Comparison of ENCODE assay signal across 17 cellular contexts in genomic region chr9:89813482-89813881, GRCh38.
A peak's percentile ranks its signal among the peaks of the same experiment; 100 is the strongest.
DNase-seq lines count a peak whose midpoint lies in the region; ATAC-seq, FAIRE-seq and TF ChIP-seq lines count a peak whose summit lies in the region.
"Had no signal": no experiment of that assay in that cellular context is flagged by ENCODE, and none has a peak within 500 bp of the region (broad histone marks: within the 10 kb centered on the region; RNA-seq: fewer than 3 reads in every experiment).

No MANE protein-coding gene starts in this region.

- no peaks in the 10 kb centered on the region for H4K20me1 ChIP-seq in H1 (replicated peaks in 1 of 2; ENCODE audit: control insufficient read depth in 1 of 2, insufficient read depth in 2 of 2, low read length in 2 of 2)

- H4K5ac ChIP-seq in H1 (ENCODE audit: insufficient read length, low read depth, low read length): no peak overlapping the region

- H3K36me3 Mint-ChIP-seq in osteocyte (ENCODE audit: unreplicated experiment): no peaks in the 10 kb centered on the region
- H3K36me3 Mint-ChIP-seq: CD14-positive monocyte; CD8-positive, alpha-beta T cell had no signal

- no peak overlapping the region for H3K18ac ChIP-seq in H1 (ENCODE audit: extremely low read depth, low read length)

- H3K4ac ChIP-seq in H1 (replicated peaks; ENCODE audit: insufficient read length, low read depth, low read length): no peak overlapping the region

- CTCF ChIA-PET in H1 (lab: Charles Lee; ENCODE audit: partially characterized antibody): interaction anchor here (1.5 to 2.2 kb wide), 2 partner anchors 13 to 210 kb away, joined by 5 read pairs; no protein-coding TSS in a partner anchor
- CTCF ChIA-PET in RWPE1 (lab: Yijun Ruan, JAX): interaction anchor here (0.6 to 1.5 kb wide), 2 partner anchors 138 to 284 kb away, joined by 3 to 6 read pairs; no protein-coding TSS in a partner anchor

- no peak overlapping the region for H2BK20ac ChIP-seq in H1 (ENCODE audit: low read length)

- POLR2A ChIA-PET in H1 (lab: Charles Lee; ENCODE audit: partially characterized antibody) (no interaction called here), RWPE1 (lab: Yijun Ruan, JAX; ENCODE audit: low non-redundant PET) (no interaction called here)

- TF ChIP-seq RAD21 in H1 (IDR thresholded peaks at IDR 0.05 in 1 of 2, conservative IDR thresholded peaks at IDR 0.05 in 1 of 2; ENCODE audit: low read depth in 2 of 2, low read length in 2 of 2): no peak

- H3K9me3 ChIP-seq in right atrium auricular region (no peaks in the 10 kb centered on the region), H1 (ENCODE audit: insufficient read depth in 2 of 2, low read depth in 1 of 2, low read length in 1 of 2) (no peaks in the 10 kb centered on the region), vagina (no peaks in the 10 kb centered on the region)
- H3K9me3 ChIP-seq: A549 had no signal

- H2AFZ ChIP-seq in H1 (ENCODE audit: low read length): no peak overlapping the region

- no peak overlapping the region for H2BK12ac ChIP-seq in H1 (ENCODE audit: low read depth, low read length)

- no peak overlapping the region for H3K9ac ChIP-seq in H1 (replicated peaks in 1 of 4; ENCODE audit: extremely low read depth in 1 of 4, low read depth in 3 of 4, low read length in 3 of 4)

- TF ChIP-seq EP300 in H1 (IDR thresholded peaks at IDR 0.05; ENCODE audit: borderline replicate concordance in 1 of 2, low read depth in 2 of 2, low read length in 2 of 2): no peak

- H3K9me3 Mint-ChIP-seq in osteocyte (ENCODE audit: unreplicated experiment): no peaks in the 10 kb centered on the region
- H3K9me3 Mint-ChIP-seq: CD8-positive, alpha-beta T cell had no signal

- no peak overlapping the region for H2BK15ac ChIP-seq in H1 (ENCODE audit: low read length)

- no peak overlapping the region for H4K8ac ChIP-seq in H1 (ENCODE audit: extremely low read depth, insufficient read depth, low read length)

- H2AK5ac ChIP-seq in H1 (ENCODE audit: low read depth, low read length): 0 out of 2 replicates have a peak overlapping the region, but pooled peaks have one; percentile 39

- no peak overlapping the region for H2BK120ac ChIP-seq in H1 (replicated peaks; ENCODE audit: low read depth, low read length)

- ATAC-seq in left ventricle myocardium superior (no peak), GM21717 (IDR thresholded peaks at IDR 0.05; ENCODE audit: unreplicated experiment) (no peak), HG03196 (IDR thresholded peaks at IDR 0.05; ENCODE audit: unreplicated experiment) (no peak)
- ATAC-seq: A549; CD8-positive, alpha-beta T cell had no signal

- no peaks in the 10 kb centered on the region for H3K79me1 ChIP-seq in H1 (ENCODE audit: low read depth, low read length)

- no peak overlapping the region for H3K4me3 Mint-ChIP-seq in osteocyte (ENCODE audit: unreplicated experiment)
- H3K4me3 Mint-ChIP-seq: CD14-positive monocyte; CD8-positive, alpha-beta T cell; HFFc6 had no signal

- no peaks in the 10 kb centered on the region for H3K36me3 ChIP-seq in right atrium auricular region
- no peaks in the 10 kb centered on the region for H3K36me3 ChIP-seq in H1 (ENCODE audit: control insufficient read depth in 2 of 4, insufficient read depth in 4 of 4, low read length in 3 of 4)
- no peaks in the 10 kb centered on the region for H3K36me3 ChIP-seq in vagina

- intact Hi-C loops in left ventricle myocardium superior (cut with micrococcal nuclease): no loop called here
- intact Hi-C loops in vagina (cut with DNase I): no loop called here

- H3K79me2 ChIP-seq in H1 (ENCODE audit: control insufficient read depth in 1 of 2, insufficient read depth in 2 of 2, low read length in 2 of 2): no peaks in the 10 kb centered on the region

- H3K4me1 ChIP-seq in right atrium auricular region (peaks cover 0 to 40% of the 10 kb centered on the region in 2 donors), H1 (replicated peaks in 1 of 4; ENCODE audit: control insufficient read depth in 3 of 4, insufficient read depth in 4 of 4, low read length in 3 of 4) (no peaks in the 10 kb centered on the region; a peak in 2 of 7 replicates), vagina (peaks cover 10% of the 10 kb centered on the region)
- H3K4me1 ChIP-seq: A549 had no signal

- no peak overlapping the region for H3K23ac ChIP-seq in H1 (ENCODE audit: insufficient read length)

- H3K27ac ChIP-seq in right atrium auricular region (no peak overlapping the region), H1 (ENCODE audit: low read depth, low read length) (no peak overlapping the region), vagina (no peak overlapping the region), RWPE1 (no peak overlapping the region)
- H3K27ac ChIP-seq: A549 had no signal

- no peak overlapping the region for H3K4me2 ChIP-seq in H1 (ENCODE audit: insufficient read depth in 1 of 2, low read depth in 2 of 2, low read length in 2 of 2)
- H3K4me2 ChIP-seq: A549 had no signal

- H2BK5ac ChIP-seq in H1 (ENCODE audit: low read depth, low read length): 0 out of 2 replicates have a peak overlapping the region, but pooled peaks have one; percentile 4

- H3K4me1 Mint-ChIP-seq in osteocyte (ENCODE audit: unreplicated experiment): peaks cover 32% of the 10 kb centered on the region

- 89% methylated on average over 5 of the region's 5 CpGs; no CpG with 5 or more reads in 1 of the 2 experiments for WGBS in H1 (ENCODE audit: extremely low coverage in 1 of 2, insufficient coverage in 1 of 2, insufficient read length in 1 of 2, insufficient replicate concordance in 2 of 2, low coverage in 1 of 2, low lambda C conversion rate in 2 of 2, missing lambda C conversion rate in 1 of 2), 2 experiments

- H3K27me3 ChIP-seq in right atrium auricular region: no peaks in the 10 kb centered on the region
- peaks cover 0 to 2% (median 0%) of the 10 kb centered on the region in 4 experiments; a peak in 1 of 7 replicates for H3K27me3 ChIP-seq in H1 (replicated peaks in 1 of 4; ENCODE audit: control insufficient read depth in 3 of 4, extremely low read depth in 1 of 4, insufficient read depth in 3 of 4, low read length in 3 of 4)
- H3K27me3 ChIP-seq in vagina: no peaks in the 10 kb centered on the region

- no peak for FAIRE-seq in H1 (lab: Jason Lieb, UNC)
- FAIRE-seq: A549, D721Med, GM19239 had no signal

- TF ChIP-seq CTCF in right atrium auricular region (IDR thresholded peaks at IDR 0.05) (no peak), H1 (IDR thresholded peaks at IDR 0.05; ENCODE audit: control extremely low read depth in 1 of 3, insufficient read depth in 1 of 3, low read depth in 1 of 3, low read length in 3 of 3) (no peak), osteocyte (IDR thresholded peaks at IDR 0.05) (no peak), vagina (IDR thresholded peaks at IDR 0.05) (no peak), RWPE1 (conservative IDR thresholded peaks at IDR 0.05; ENCODE audit: low read depth) (no peak)

- H3K56ac ChIP-seq in H1 (replicated peaks; ENCODE audit: insufficient read length, low read depth, low read length): no peak overlapping the region

- DNase-seq in right atrium auricular region (ENCODE audit: low spot score) (peak; percentile 43), left ventricle myocardium superior (no peak), H1 (ENCODE audit: low read depth in 1 of 2, low spot score in 2 of 2) (peak in 1 of 2 experiments; percentile 20), osteocyte (ENCODE audit: extremely low spot score, unreplicated experiment) (peak; percentile 36), vagina (ENCODE audit: extremely low spot score in 2 of 2) (peak; percentile 37 to 69), RWPE1 (ENCODE audit: low spot score) (no peak)
- DNase-seq: COR-L47, GF-D8, HCEC 1CT, HFFc6 had no signal

- no peak for TF ChIP-seq POLR2A in H1 (IDR thresholded peaks at IDR 0.05; ENCODE audit: control extremely low read depth in 1 of 2, low read depth in 2 of 2, low read length in 2 of 2)
- TF ChIP-seq POLR2A in vagina (IDR thresholded peaks at IDR 0.05): no peak

- no peak overlapping the region for H3K27ac Mint-ChIP-seq in osteocyte (ENCODE audit: unreplicated experiment)
- H3K27ac Mint-ChIP-seq: CD8-positive, alpha-beta T cell; HFFc6 had no signal

- no peaks in the 10 kb centered on the region for H3K27me3 Mint-ChIP-seq in osteocyte (ENCODE audit: unreplicated experiment)

- no peak overlapping the region for H3K4me3 ChIP-seq in right atrium auricular region
- H3K4me3 ChIP-seq in H1 (ENCODE audit: extremely low read depth in 1 of 4, insufficient read depth in 2 of 4, low read depth in 3 of 4, low read length in 4 of 4): no peak overlapping the region
- H3K4me3 ChIP-seq in vagina: no peak overlapping the region
- H3K4me3 ChIP-seq: A549 had no signal

- H3K23me2 ChIP-seq in H1 (ENCODE audit: low read depth, low read length): no peaks in the 10 kb centered on the region

- no peak overlapping the region for H3K14ac ChIP-seq in H1 (ENCODE audit: insufficient read length)

- no peak overlapping the region for H4K91ac ChIP-seq in H1 (replicated peaks; ENCODE audit: insufficient read length, low read length)

TF ChIP-seq in H1, 55 proteins besides CTCF, POLR2A, EP300 and RAD21:
- no peak for TF ChIP-seq CTBP2 (IDR thresholded peaks at IDR 0.05; ENCODE audit: borderline replicate concordance, insufficient read depth, insufficient read length, low read length)

Comparison
In these comparisons a context has a peak if more than half of its experiments do, and no peak if none do; other contexts are left out.
1. DNase-seq: peak in right atrium auricular region (single experiment), osteocyte (single experiment) and vagina (2 of 2); none in left ventricle myocardium superior (single experiment) and RWPE1 (single experiment).